25 cellular contexts compared by ENCODE assay signal in genomic region chr22:43207849-43208702, GRCh38.
"Had no signal": no experiment of that assay in that cellular context is flagged by ENCODE, and none has a peak within 500 bp of the region (broad histone marks: within the 10 kb centered on the region; RNA-seq: fewer than 3 reads in every experiment).

No MANE protein-coding gene starts in this region.

- H3K4me3 Mint-ChIP-seq: activated CD4-positive, alpha-beta T cell treated with anti-CD3 and anti-CD28 coated beads for 36 hours; activated CD8-positive, alpha-beta memory T cell treated with anti-CD3 and anti-CD28 coated beads, Interleukin-2, amount 10 ng/mL, durations not matched to agents 7 days and 5 days; activated CD8-positive, alpha-beta T cell treated with anti-CD3 and anti-CD28 coated beads, Interleukin-2, amount 10 ng/mL, durations not matched to agents 7 days and 5 days; activated naive CD8-positive, alpha-beta T cell treated with anti-CD3 and anti-CD28 coated beads, Interleukin-2, amount 10 ng/mL, durations not matched to agents 7 days and 5 days; nephron; stimulated activated memory B cell treated with anti-CD40 and anti-IgM and Interleukin-4, amounts not matched to agents 10 μg/mL and 1 μg/mL and 100 μg/mL, for 72 hours had no signal

- DNase-seq: activated CD4-positive, alpha-beta T cell treated with anti-CD3 and anti-CD28 coated beads for 36 hours; activated CD4-positive, CD25-positive, alpha-beta regulatory T cell; activated CD8-positive, alpha-beta memory T cell treated with anti-CD3 and anti-CD28 coated beads, Interleukin-2, amount 10 ng/mL, durations not matched to agents 7 days and 5 days; activated CD8-positive, alpha-beta T cell treated with anti-CD3 and anti-CD28 coated beads, Interleukin-2, amount 10 ng/mL, durations not matched to agents 7 days and 5 days; activated naive CD8-positive, alpha-beta T cell treated with anti-CD3 and anti-CD28 coated beads, Interleukin-2, amount 10 ng/mL, durations not matched to agents 7 days and 5 days; activated T-cell treated with anti-CD3 and anti-CD28 coated beads, Interleukin-2, amount 50 U/mL, for 48 hours; brain microvascular endothelial cell; cortex of kidney; effector memory CD8-positive, alpha-beta T cell; foreskin fibroblast; head of caudate nucleus; hippocampal formation; sigmoid colon; small intestine; stimulated activated CD4-positive, alpha-beta T cell treated with anti-CD3 and anti-CD28 coated beads, Interleukin-4, amount 100 ng/mL, for 24 hours; stomach; T-helper 1 cell; tibial artery had no signal

- H3K4me1 ChIP-seq: left lung, parathyroid adenoma, sigmoid colon, stomach, tibial artery had no signal

- H3K36me3 ChIP-seq: brain microvascular endothelial cell, left lung, sigmoid colon, tibial artery had no signal

- H2AFZ ChIP-seq: parathyroid adenoma had no signal

- H3K4me1 Mint-ChIP-seq: activated CD8-positive, alpha-beta memory T cell treated with anti-CD3 and anti-CD28 coated beads, Interleukin-2, amount 10 ng/mL, durations not matched to agents 7 days and 5 days; nephron had no signal

- H3K27me3 ChIP-seq: brain microvascular endothelial cell, left lung had no signal

- H3K79me2 ChIP-seq: parathyroid adenoma had no signal

- H3K9me3 ChIP-seq: left lung, sigmoid colon, stomach, tibial artery had no signal

- H3K9me3 Mint-ChIP-seq: activated naive CD8-positive, alpha-beta T cell treated with anti-CD3 and anti-CD28 coated beads, Interleukin-2, amount 10 ng/mL, durations not matched to agents 7 days and 5 days; activated T-helper 2 cell treated with anti-CD3 and anti-CD28 coated beads, Interferon-gamma antibody, Interleukin-2, Interleukin-4, amounts not matched to agents 10 μg/mL and 5 μg/mL and 100 μg/mL, durations not matched to agents 14 hours and 24 hours and 36 hours; nephron had no signal

- H3K9ac ChIP-seq: parathyroid adenoma had no signal

- H3K27me3 Mint-ChIP-seq: activated CD4-positive, alpha-beta T cell treated with anti-CD3 and anti-CD28 coated beads for 36 hours; activated CD8-positive, alpha-beta memory T cell treated with anti-CD3 and anti-CD28 coated beads, Interleukin-2, amount 10 ng/mL, durations not matched to agents 7 days and 5 days; activated naive CD8-positive, alpha-beta T cell treated with anti-CD3 and anti-CD28 coated beads, Interleukin-2, amount 10 ng/mL, durations not matched to agents 7 days and 5 days; effector memory CD8-positive, alpha-beta T cell had no signal

- H3K36me3 Mint-ChIP-seq: activated CD8-positive, alpha-beta memory T cell treated with anti-CD3 and anti-CD28 coated beads, Interleukin-2, amount 10 ng/mL, durations not matched to agents 7 days and 5 days; activated naive CD8-positive, alpha-beta T cell treated with anti-CD3 and anti-CD28 coated beads, Interleukin-2, amount 10 ng/mL, durations not matched to agents 7 days and 5 days; stimulated activated memory B cell treated with anti-CD40 and anti-IgM and Interleukin-4, amounts not matched to agents 10 μg/mL and 1 μg/mL and 100 μg/mL, for 72 hours had no signal

- ATAC-seq: activated CD4-positive, alpha-beta T cell treated with anti-CD3 and anti-CD28 coated beads for 36 hours; activated CD8-positive, alpha-beta memory T cell treated with anti-CD3 and anti-CD28 coated beads, Interleukin-2, amount 10 ng/mL, durations not matched to agents 7 days and 5 days; activated CD8-positive, alpha-beta T cell treated with anti-CD3 and anti-CD28 coated beads, Interleukin-2, amount 10 ng/mL, durations not matched to agents 7 days and 5 days; effector memory CD8-positive, alpha-beta T cell; esophagus mucosa; left lung; stimulated activated memory B cell treated with anti-CD40 and anti-IgM and Interleukin-4, amounts not matched to agents 10 μg/mL and 1 μg/mL and 100 μg/mL, for 72 hours had no signal

- H3K27ac Mint-ChIP-seq: activated CD4-positive, alpha-beta T cell treated with anti-CD3 and anti-CD28 coated beads for 36 hours; activated CD8-positive, alpha-beta memory T cell treated with anti-CD3 and anti-CD28 coated beads, Interleukin-2, amount 10 ng/mL, durations not matched to agents 7 days and 5 days; activated CD8-positive, alpha-beta T cell treated with anti-CD3 and anti-CD28 coated beads, Interleukin-2, amount 10 ng/mL, durations not matched to agents 7 days and 5 days; activated naive CD8-positive, alpha-beta T cell treated with anti-CD3 and anti-CD28 coated beads, Interleukin-2, amount 10 ng/mL, durations not matched to agents 7 days and 5 days; activated T-helper 2 cell treated with anti-CD3 and anti-CD28 coated beads, Interferon-gamma antibody, Interleukin-2, Interleukin-4, amounts not matched to agents 10 μg/mL and 5 μg/mL and 100 μg/mL, durations not matched to agents 14 hours and 24 hours and 36 hours; nephron; stimulated activated memory B cell treated with anti-CD40 and anti-IgM and Interleukin-4, amounts not matched to agents 10 μg/mL and 1 μg/mL and 100 μg/mL, for 72 hours had no signal

- H3K4me3 ChIP-seq: left lung, lung, sigmoid colon, stomach, tibial artery had no signal

- H3K27ac ChIP-seq: brain microvascular endothelial cell, left lung, parathyroid adenoma, sigmoid colon, stomach, tibial artery had no signal
